ENCODE assay signal across 1 cellular context in the genomic region with DNA sequence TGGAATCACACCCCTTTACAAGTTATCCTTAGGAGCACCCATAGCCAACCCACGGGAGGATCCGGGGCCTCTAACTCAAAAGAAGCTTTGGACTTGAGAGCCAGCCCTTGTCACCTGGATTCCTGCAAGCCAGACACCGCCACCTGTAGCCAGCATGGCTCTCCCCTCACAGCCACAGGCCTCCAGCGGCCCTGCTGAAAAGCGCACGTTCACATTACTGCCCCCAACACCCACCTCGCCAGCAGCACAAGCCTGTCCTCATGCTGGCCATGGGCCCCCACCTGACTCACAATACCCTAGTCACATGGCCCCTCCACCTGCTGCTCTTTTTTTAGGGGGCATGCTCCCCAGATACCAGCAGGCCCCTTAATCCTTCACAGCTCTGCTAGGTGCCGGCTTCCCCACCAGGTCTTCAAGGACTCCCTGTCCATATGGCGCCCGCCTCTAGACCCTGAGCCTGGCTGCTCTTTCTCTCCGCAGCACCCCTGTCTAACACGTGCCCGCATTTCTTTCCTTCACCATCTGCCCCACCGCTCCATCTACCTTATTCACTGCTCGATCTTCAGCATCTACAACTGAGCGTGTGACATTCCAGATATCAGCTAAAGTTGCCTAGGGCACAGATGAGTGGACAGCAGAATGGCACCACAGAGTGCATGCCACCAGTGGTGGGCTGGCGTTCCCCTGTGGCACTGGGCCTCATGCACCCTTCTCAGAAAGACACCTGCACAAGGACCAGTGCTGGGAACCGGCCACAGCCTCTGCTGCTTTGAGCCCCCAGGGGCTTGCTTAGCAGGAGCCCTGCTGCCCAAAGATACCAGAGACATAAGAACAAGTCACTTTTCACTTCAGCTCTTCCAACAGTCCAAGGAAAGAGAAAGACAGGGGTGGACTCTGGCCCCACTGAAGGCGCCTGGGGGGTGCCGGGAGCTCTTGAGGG.
TF ChIP-seq lines count a peak whose summit lies in the region.

No MANE protein-coding gene starts in this region.

TF ChIP-seq in SK-N-SH, 30 proteins besides CTCF, POLR2A, EP300 and RAD21 (continued from another document):
- TF ChIP-seq SIN3A (IDR thresholded peaks at IDR 0.05; ENCODE audit: borderline replicate concordance, low read depth, low read length) (no peak), NFIC (IDR thresholded peaks at IDR 0.05; ENCODE audit: borderline replicate concordance) (no peak), CHD2 (IDR thresholded peaks at IDR 0.05; ENCODE audit: low read length, partially characterized antibody) (no peak), MXI1 (IDR thresholded peaks at IDR 0.05; ENCODE audit: low read depth, low read length) (no peak), FOXJ3 (CRISPR knock-in tag; IDR thresholded peaks at IDR 0.05) (no peak), RCOR1 (IDR thresholded peaks at IDR 0.05; ENCODE audit: low read length) (no peak), TAF1 (IDR thresholded peaks at IDR 0.05; ENCODE audit: borderline replicate concordance, low read depth, low read length) (no peak), POLR2AphosphoS5 (IDR thresholded peaks at IDR 0.05; ENCODE audit: low read depth, low read length) (no peak), TEAD4 (IDR thresholded peaks at IDR 0.05; ENCODE audit: borderline replicate concordance, insufficient read depth) (no peak), FOSL2 (IDR thresholded peaks at IDR 0.05; ENCODE audit: borderline replicate concordance, low read depth) (no peak), RFX5 (IDR thresholded peaks at IDR 0.05; ENCODE audit: low read length) (no peak), GATA2 (CRISPR knock-in tag; IDR thresholded peaks at IDR 0.05) (no peak)
- TF ChIP-seq, protein P1, sequence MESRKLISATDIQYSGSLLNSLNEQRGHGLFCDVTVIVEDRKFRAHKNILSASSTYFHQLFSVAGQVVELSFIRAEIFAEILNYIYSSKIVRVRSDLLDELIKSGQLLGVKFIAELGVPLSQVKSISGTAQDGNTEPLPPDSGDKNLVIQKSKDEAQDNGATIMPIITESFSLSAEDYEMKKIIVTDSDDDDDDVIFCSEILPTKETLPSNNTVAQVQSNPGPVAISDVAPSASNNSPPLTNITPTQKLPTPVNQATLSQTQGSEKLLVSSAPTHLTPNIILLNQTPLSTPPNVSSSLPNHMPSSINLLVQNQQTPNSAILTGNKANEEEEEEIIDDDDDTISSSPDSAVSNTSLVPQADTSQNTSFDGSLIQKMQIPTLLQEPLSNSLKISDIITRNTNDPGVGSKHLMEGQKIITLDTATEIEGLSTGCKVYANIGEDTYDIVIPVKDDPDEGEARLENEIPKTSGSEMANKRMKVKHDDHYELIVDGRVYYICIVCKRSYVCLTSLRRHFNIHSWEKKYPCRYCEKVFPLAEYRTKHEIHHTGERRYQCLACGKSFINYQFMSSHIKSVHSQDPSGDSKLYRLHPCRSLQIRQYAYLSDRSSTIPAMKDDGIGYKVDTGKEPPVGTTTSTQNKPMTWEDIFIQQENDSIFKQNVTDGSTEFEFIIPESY (IDR thresholded peaks at IDR 0.05; ENCODE audit: borderline replicate concordance, low read depth), result no peak
- TF ChIP-seq, protein P2, sequence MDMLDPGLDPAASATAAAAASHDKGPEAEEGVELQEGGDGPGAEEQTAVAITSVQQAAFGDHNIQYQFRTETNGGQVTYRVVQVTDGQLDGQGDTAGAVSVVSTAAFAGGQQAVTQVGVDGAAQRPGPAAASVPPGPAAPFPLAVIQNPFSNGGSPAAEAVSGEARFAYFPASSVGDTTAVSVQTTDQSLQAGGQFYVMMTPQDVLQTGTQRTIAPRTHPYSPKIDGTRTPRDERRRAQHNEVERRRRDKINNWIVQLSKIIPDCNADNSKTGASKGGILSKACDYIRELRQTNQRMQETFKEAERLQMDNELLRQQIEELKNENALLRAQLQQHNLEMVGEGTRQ (IDR thresholded peaks at IDR 0.05; ENCODE audit: borderline replicate concordance, low read depth, low read length), result no peak
- TF ChIP-seq, protein P3, sequence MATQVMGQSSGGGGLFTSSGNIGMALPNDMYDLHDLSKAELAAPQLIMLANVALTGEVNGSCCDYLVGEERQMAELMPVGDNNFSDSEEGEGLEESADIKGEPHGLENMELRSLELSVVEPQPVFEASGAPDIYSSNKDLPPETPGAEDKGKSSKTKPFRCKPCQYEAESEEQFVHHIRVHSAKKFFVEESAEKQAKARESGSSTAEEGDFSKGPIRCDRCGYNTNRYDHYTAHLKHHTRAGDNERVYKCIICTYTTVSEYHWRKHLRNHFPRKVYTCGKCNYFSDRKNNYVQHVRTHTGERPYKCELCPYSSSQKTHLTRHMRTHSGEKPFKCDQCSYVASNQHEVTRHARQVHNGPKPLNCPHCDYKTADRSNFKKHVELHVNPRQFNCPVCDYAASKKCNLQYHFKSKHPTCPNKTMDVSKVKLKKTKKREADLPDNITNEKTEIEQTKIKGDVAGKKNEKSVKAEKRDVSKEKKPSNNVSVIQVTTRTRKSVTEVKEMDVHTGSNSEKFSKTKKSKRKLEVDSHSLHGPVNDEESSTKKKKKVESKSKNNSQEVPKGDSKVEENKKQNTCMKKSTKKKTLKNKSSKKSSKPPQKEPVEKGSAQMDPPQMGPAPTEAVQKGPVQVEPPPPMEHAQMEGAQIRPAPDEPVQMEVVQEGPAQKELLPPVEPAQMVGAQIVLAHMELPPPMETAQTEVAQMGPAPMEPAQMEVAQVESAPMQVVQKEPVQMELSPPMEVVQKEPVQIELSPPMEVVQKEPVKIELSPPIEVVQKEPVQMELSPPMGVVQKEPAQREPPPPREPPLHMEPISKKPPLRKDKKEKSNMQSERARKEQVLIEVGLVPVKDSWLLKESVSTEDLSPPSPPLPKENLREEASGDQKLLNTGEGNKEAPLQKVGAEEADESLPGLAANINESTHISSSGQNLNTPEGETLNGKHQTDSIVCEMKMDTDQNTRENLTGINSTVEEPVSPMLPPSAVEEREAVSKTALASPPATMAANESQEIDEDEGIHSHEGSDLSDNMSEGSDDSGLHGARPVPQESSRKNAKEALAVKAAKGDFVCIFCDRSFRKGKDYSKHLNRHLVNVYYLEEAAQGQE (IDR thresholded peaks at IDR 0.05; ENCODE audit: low read depth, low read length), result no peak
- TF ChIP-seq, protein P4, sequence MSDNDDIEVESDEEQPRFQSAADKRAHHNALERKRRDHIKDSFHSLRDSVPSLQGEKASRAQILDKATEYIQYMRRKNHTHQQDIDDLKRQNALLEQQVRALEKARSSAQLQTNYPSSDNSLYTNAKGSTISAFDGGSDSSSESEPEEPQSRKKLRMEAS (IDR thresholded peaks at IDR 0.05; ENCODE audit: low read depth), result no peak
TF ChIP-seq in SK-N-SH: peak in this region for 0.
